ENCODE assay signal across 8 cellular contexts in genomic region chr14:101808894-101809670, GRCh38. TPM values are rescaled to one million over a fixed set of nuclear protein-coding genes. Genes with fewer than 3 reads are reported as not detected.
DNase-seq lines count a peak whose midpoint lies in the region; ATAC-seq and TF ChIP-seq lines count a peak whose summit lies in the region.

No MANE protein-coding gene starts in this region.

- H3K36me3 ChIP-seq in mammary epithelial cell (ENCODE audit: insufficient read depth, low read length) (no peaks in the 10 kb centered on the region), mucosa of descending colon (ENCODE audit: low read depth) (no peaks in the 10 kb centered on the region)

- 50% methylated on average over 6 of the region's 6 CpGs for WGBS in mammary epithelial cell (ENCODE audit: low coverage, missing lambda C conversion rate)

- H3K79me2 ChIP-seq in mammary epithelial cell (ENCODE audit: insufficient read depth, low read length) = peaks cover 38% of the 10 kb centered on the region

- dilution Hi-C loops in mammary epithelial cell (cut with HindIII; ENCODE audit: low sequenced_read_pairs) = no loop called here

- peaks cover 23% of the 10 kb centered on the region for H3K36me3 Mint-ChIP-seq in stimulated activated naive CD8-positive, alpha-beta T cell treated with anti-CD3 and anti-CD28 coated beads, Interleukin-15, Interleukin-2, amounts not matched to agents 100 ng/mL and 50 ng/mL, for 24 hours (ENCODE audit: low read depth)

- H3K9me3 Mint-ChIP-seq in stimulated activated naive CD8-positive, alpha-beta T cell treated with anti-CD3 and anti-CD28 coated beads, Interleukin-15, Interleukin-2, amounts not matched to agents 100 ng/mL and 50 ng/mL, for 24 hours = no peaks in the 10 kb centered on the region

- ATAC-seq in stimulated activated naive CD8-positive, alpha-beta T cell treated with anti-CD3 and anti-CD28 coated beads, Interleukin-15, Interleukin-2, amounts not matched to agents 100 U/mL and 50 U/mL, for 24 hours = no peak
- no peak for ATAC-seq in mucosa of descending colon
- no peak for ATAC-seq in GM19324 (IDR thresholded peaks at IDR 0.05; ENCODE audit: low FRiP score, unreplicated experiment)
- ATAC-seq in GM18502 (IDR thresholded peaks at IDR 0.05; ENCODE audit: poor library complexity, unreplicated experiment) = no peak
- no peak for ATAC-seq in HG03342 (IDR thresholded peaks at IDR 0.05; ENCODE audit: unreplicated experiment)

- peak overlapping the region; percentile 98 for H3K27ac Mint-ChIP-seq in stimulated activated naive CD8-positive, alpha-beta T cell treated with anti-CD3 and anti-CD28 coated beads, Interleukin-15, Interleukin-2, amounts not matched to agents 100 ng/mL and 50 ng/mL, for 24 hours

- no peaks in the 10 kb centered on the region for H3K27me3 ChIP-seq in mammary epithelial cell (ENCODE audit: insufficient read depth, low read length)

- H3K27me3 Mint-ChIP-seq in stimulated activated naive CD8-positive, alpha-beta T cell treated with anti-CD3 and anti-CD28 coated beads, Interleukin-15, Interleukin-2, amounts not matched to agents 100 ng/mL and 50 ng/mL, for 24 hours = no peaks in the 10 kb centered on the region

- H3K4me3 ChIP-seq in mammary epithelial cell (replicated peaks in 1 of 3; ENCODE audit: insufficient read depth in 1 of 3, low read depth in 2 of 3, low read length in 3 of 3) = peak overlapping the region; percentile 68 to 78 (median 74)
- peak overlapping the region; percentile 50 for H3K4me3 ChIP-seq in mucosa of descending colon

- TF ChIP-seq CTCF in mammary epithelial cell (conservative IDR thresholded peaks at IDR 0.05 in 1 of 2, IDR thresholded peaks at IDR 0.05 in 1 of 2; ENCODE audit: extremely low read depth in 1 of 2, insufficient read depth in 1 of 2, low read depth in 1 of 2, low read length in 2 of 2) = no peak
- no peak for TF ChIP-seq CTCF in mucosa of descending colon (IDR thresholded peaks at IDR 0.05)

- H3K27ac ChIP-seq in mammary epithelial cell (ENCODE audit: insufficient read depth, low read depth, low read length) = peak overlapping the region; percentile 98

- H3K4me3 Mint-ChIP-seq in stimulated activated naive CD8-positive, alpha-beta T cell treated with anti-CD3 and anti-CD28 coated beads, Interleukin-15, Interleukin-2, amounts not matched to agents 100 ng/mL and 50 ng/mL, for 24 hours = peak overlapping the region; percentile 98

- DNase-seq in stimulated activated naive CD8-positive, alpha-beta T cell treated with anti-CD3 and anti-CD28 coated beads, Interleukin-15, Interleukin-2, amounts not matched to agents 100 U/mL and 50 U/mL, for 24 hours = no peak
- no peak for DNase-seq in mammary epithelial cell
- no peak for DNase-seq in mucosa of descending colon
- no peak for DNase-seq in SIG-M5 (lab: John Stamatoyannopoulos, UW)

- peak overlapping the region; percentile 75 for H3K4me2 ChIP-seq in mammary epithelial cell (ENCODE audit: insufficient read depth, low read depth, low read length)

- H3K4me1 ChIP-seq in mammary epithelial cell (ENCODE audit: insufficient read depth, low read length) (peaks cover 4% of the 10 kb centered on the region), mucosa of descending colon (ENCODE audit: low read depth) (peaks cover 40% of the 10 kb centered on the region)

- H3K9me3 ChIP-seq in mammary epithelial cell (replicated peaks; ENCODE audit: insufficient read depth, low read length) (no peaks in the 10 kb centered on the region), mucosa of descending colon (no peaks in the 10 kb centered on the region)

- H3K4me1 Mint-ChIP-seq in stimulated activated naive CD8-positive, alpha-beta T cell treated with anti-CD3 and anti-CD28 coated beads, Interleukin-15, Interleukin-2, amounts not matched to agents 100 ng/mL and 50 ng/mL, for 24 hours (ENCODE audit: low read depth) = peaks cover 40% of the 10 kb centered on the region

- H3K9ac ChIP-seq in mammary epithelial cell (ENCODE audit: insufficient read depth, low read length) = peak overlapping the region; percentile 98

- no peaks in the 10 kb centered on the region for H4K20me1 ChIP-seq in mammary epithelial cell (ENCODE audit: insufficient read depth, low read length)

- in situ Hi-C loops in mammary epithelial cell (cut with MboI; ENCODE audit: low sequenced_read_pairs in 2 of 2) = no loop called here

- BruUV-seq in mammary epithelial cell (replicated peaks; lab: Mats Ljungman, UMichigan) = no TSS peak

- peak overlapping the region; percentile 88 for H2AFZ ChIP-seq in mammary epithelial cell (ENCODE audit: low read depth, low read length)

- intact Hi-C loops in mammary epithelial cell (cut with micrococcal nuclease) (loop anchor here (5.0 kb wide), 1 partner anchor 37 kb away; no protein-coding TSS in a partner anchor), mucosa of descending colon (cut with DNase I, micrococcal nuclease) (no loop called here)

- CTCF ChIA-PET in mammary epithelial cell (lab: Charles Lee; ENCODE audit: low non-redundant PET) = interaction anchor here (0.6 kb wide), 1 partner anchor 1644 kb away, joined by 7 read pairs; no protein-coding TSS in a partner anchor

RNA-seq across cellular contexts. Expression of gene PPP2R5C, which starts 47.6 kb away (rescaled TPM):
- 100 to 1,000 TPM in 1 of 2 donors, 10 to 100 TPM in 1; 85.0 to 110 TPM for total RNA-seq in mammary epithelial cell
- 56.4 TPM for polyA plus RNA-seq in mammary epithelial cell
- polyA minus RNA-seq in mammary epithelial cell = 105 TPM
- total RNA-seq in mucosa of descending colon = 100 to 1,000 TPM; 131 to 173 (median 160) TPM
